Comparison of ENCODE assay signal across 8 cellular contexts in the genomic region with DNA sequence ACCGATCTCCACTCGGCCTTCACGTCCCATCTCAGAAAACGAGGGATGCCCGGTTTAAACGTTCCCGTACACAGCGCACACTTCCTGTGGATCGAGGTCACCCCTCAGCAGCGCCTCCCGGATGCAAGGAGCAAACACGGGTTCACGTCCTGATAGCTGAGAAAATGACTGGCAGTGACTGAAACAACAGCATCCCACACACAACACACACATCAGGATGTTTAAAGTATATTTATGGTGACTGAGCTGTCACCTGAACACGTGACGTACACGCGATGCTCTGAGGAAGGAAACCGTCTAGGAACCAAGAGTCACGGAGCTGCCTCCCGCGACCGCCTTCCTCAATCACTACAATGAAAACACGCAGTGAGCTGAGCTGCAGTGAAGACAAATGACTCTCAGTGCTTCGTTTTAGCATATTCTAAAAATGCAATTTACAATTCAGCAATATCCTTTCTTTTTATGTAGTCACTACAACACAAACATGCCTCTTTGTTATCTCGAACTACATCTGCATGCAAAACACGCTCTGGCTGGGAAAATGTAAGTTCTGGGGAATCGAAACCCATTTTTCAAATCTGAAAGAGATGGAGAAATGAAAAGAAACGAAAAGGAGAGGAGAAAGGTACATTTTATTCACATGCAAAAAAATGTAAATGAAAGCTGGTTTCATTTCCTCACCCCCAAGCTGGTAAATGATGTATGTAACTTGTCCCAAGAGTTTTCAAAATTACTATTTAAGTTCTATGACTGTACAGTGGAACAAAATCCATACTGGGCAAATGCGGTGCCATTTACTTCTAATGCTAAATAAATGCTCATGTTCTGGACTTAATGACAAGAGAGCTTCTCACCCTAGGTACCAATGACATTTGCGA. TPM values are rescaled to one million over a fixed set of nuclear protein-coding genes. Genes with fewer than 3 reads are reported as not detected.
DNase-seq lines count a peak whose midpoint lies in the region; ATAC-seq and TF ChIP-seq lines count a peak whose summit lies in the region.

No MANE protein-coding gene starts in this region.

- no peaks in the 10 kb centered on the region for H3K4me1 ChIP-seq in PC-3 (ENCODE audit: insufficient read depth, low read length)

- no peaks in the 10 kb centered on the region for H4K20me1 ChIP-seq in PC-3 (ENCODE audit: low read length)

- no peak overlapping the region for H3K27ac ChIP-seq in PC-3 (ENCODE audit: low read length)

- no peaks in the 10 kb centered on the region for H3K9me3 Mint-ChIP-seq in activated CD4-positive, alpha-beta T cell treated with anti-CD3 and anti-CD28 coated beads for 36 hours (ENCODE audit: low read depth)

- POLR2A ChIA-PET in GM10248 (lab: Yijun Ruan, JAX) (interaction anchor here (0.6 to 1.0 kb wide), 2 partner anchors 20 to 48 kb away, joined by 3 to 5 read pairs; a partner anchor contains a TSS), PC-3 (lab: Charles Lee; ENCODE audit: unreplicated experiment) (no interaction called here)
- POLR2A ChIA-PET in activated CD4-positive, alpha-beta T cell treated with anti-CD3 and anti-CD28 coated beads for 36 hours (lab: Charles Lee), result interaction anchor here (0.7 to 2.6 kb wide), 14 partner anchors 11 to 164 kb away, joined by 3 to 40 read pairs (median 6); a partner anchor contains a TSS

- no peaks in the 10 kb centered on the region for H3K36me3 ChIP-seq in PC-3 (ENCODE audit: low read depth, low read length)

- H3K79me2 ChIP-seq in PC-3 (ENCODE audit: low read length), result no peaks in the 10 kb centered on the region

- no peak overlapping the region for H3K9ac ChIP-seq in PC-3 (ENCODE audit: low read length)

- TF ChIP-seq CTCF in GM10248 (IDR thresholded peaks at IDR 0.05; ENCODE audit: control extremely low read depth, extremely low read depth, low read depth, missing control alignments) (no peak), PC-3 (conservative IDR thresholded peaks at IDR 0.05; ENCODE audit: low read depth, low read length) (no peak)

- no peaks in the 10 kb centered on the region for H3K9me2 ChIP-seq in PC-3 (replicated peaks; ENCODE audit: low read length)

- H2AFZ ChIP-seq in PC-3 (ENCODE audit: low read length), result no peak overlapping the region

- H3K36me3 Mint-ChIP-seq in activated CD4-positive, alpha-beta T cell treated with anti-CD3 and anti-CD28 coated beads for 36 hours (ENCODE audit: low read depth), result peaks cover 10% of the 10 kb centered on the region

- intact Hi-C loops in activated CD4-positive, alpha-beta T cell treated with anti-CD3 and anti-CD28 coated beads for 36 hours (cut with DNase I, micrococcal nuclease), result loop anchor here (1.0 to 2.0 kb wide), 16 partner anchors 12 to 546 kb away; a partner anchor contains a TSS
- intact Hi-C loops in PC-3 (cut with micrococcal nuclease), result no loop called here

- H3K4me3 ChIP-seq in PC-3 (ENCODE audit: low read length), result no peak overlapping the region

- no peaks in the 10 kb centered on the region for H3K27me3 ChIP-seq in PC-3 (ENCODE audit: low read length)

- peaks cover 40% of the 10 kb centered on the region for H3K4me1 Mint-ChIP-seq in activated CD4-positive, alpha-beta T cell treated with anti-CD3 and anti-CD28 coated beads for 36 hours

- no peaks in the 10 kb centered on the region for H3K27me3 Mint-ChIP-seq in activated CD4-positive, alpha-beta T cell treated with anti-CD3 and anti-CD28 coated beads for 36 hours

- H3K4me2 ChIP-seq in PC-3 (ENCODE audit: low read length), result no peak overlapping the region

- CTCF ChIA-PET in GM10248 (lab: Yijun Ruan, JAX), result interaction anchor here (0.9 to 2.0 kb wide), 6 partner anchors 11 to 114 kb away, joined by 3 to 5 read pairs (median 4); a partner anchor contains a TSS
- CTCF ChIA-PET in activated CD4-positive, alpha-beta T cell treated with anti-CD3 and anti-CD28 coated beads for 36 hours (lab: Charles Lee), result interaction anchor here (0.6 to 2.9 kb wide), 14 partner anchors 11 to 503 kb away, joined by 3 to 21 read pairs (median 5); no protein-coding TSS in a partner anchor
- CTCF ChIA-PET in PC-3 (lab: Charles Lee), result no interaction called here

- DNase-seq in GM10248 (ENCODE audit: extremely low spot score) (peak; percentile 59), PC-3 (no peak), D341Med (ENCODE audit: low spot score) (no peak), islet precursor cell (no peak)
- DNase-seq in activated CD4-positive, alpha-beta T cell treated with anti-CD3 and anti-CD28 coated beads for 36 hours, result peak; percentile 86
- DNase-seq in effector CD8-positive, alpha-beta T cell (lab: John Stamatoyannopoulos, UW), result peak; percentile 19
- peak; percentile 33 to 40 for DNase-seq in stimulated activated CD4-positive, alpha-beta T cell treated with anti-CD3 and anti-CD28 coated beads, Interleukin-1b, Interleukin-23, amount 100 ng/mL, for 4 hours (ENCODE audit: low read depth in 2 of 2)

- no peaks in the 10 kb centered on the region for H3F3A ChIP-seq in PC-3 (ENCODE audit: low read length, unreplicated experiment)

- ATAC-seq in HG02759 (IDR thresholded peaks at IDR 0.05; ENCODE audit: unreplicated experiment) (peak; percentile 45), PC-3 (no peak)
- peak; percentile 84 for ATAC-seq in activated CD4-positive, alpha-beta T cell treated with anti-CD3 and anti-CD28 coated beads for 36 hours

- peak overlapping the region; percentile 94 for H3K27ac Mint-ChIP-seq in activated CD4-positive, alpha-beta T cell treated with anti-CD3 and anti-CD28 coated beads for 36 hours

- no peaks in the 10 kb centered on the region for H3K9me3 ChIP-seq in PC-3 (ENCODE audit: low read length)

- BruUV-seq in PC-3 (replicated peaks; lab: Mats Ljungman, UMichigan), result no TSS peak

- peak overlapping the region; percentile 62 for H3K4me3 Mint-ChIP-seq in activated CD4-positive, alpha-beta T cell treated with anti-CD3 and anti-CD28 coated beads for 36 hours

RNA-seq across cellular contexts. Expression of a gene that starts 19.8 kb away (rescaled TPM):
- total RNA-seq in activated CD4-positive, alpha-beta T cell treated with anti-CD3 and anti-CD28 coated beads for 36 hours, result 10 to 100 TPM; 25.4 to 30.4 TPM
- total RNA-seq in PC-3 (2014; rRNA removed), result 8.5 and 20.0 TPM in 2 replicates

Comparison
In these comparisons a context has a peak if more than half of its experiments do, and no peak if none do; other contexts are left out.
1. DNase-seq: peak in GM10248 (single experiment), activated CD4-positive, alpha-beta T cell treated with anti-CD3 and anti-CD28 coated beads for 36 hours (single experiment), effector CD8-positive, alpha-beta T cell (single experiment) and stimulated activated CD4-positive, alpha-beta T cell treated with anti-CD3 and anti-CD28 coated beads, Interleukin-1b, Interleukin-23, amount 100 ng/mL, for 4 hours (2 of 2); none in PC-3 (single experiment), D341Med (single experiment) and islet precursor cell (single experiment).